Comparison of ENCODE assay signal across 15 cellular contexts in the genomic region with DNA sequence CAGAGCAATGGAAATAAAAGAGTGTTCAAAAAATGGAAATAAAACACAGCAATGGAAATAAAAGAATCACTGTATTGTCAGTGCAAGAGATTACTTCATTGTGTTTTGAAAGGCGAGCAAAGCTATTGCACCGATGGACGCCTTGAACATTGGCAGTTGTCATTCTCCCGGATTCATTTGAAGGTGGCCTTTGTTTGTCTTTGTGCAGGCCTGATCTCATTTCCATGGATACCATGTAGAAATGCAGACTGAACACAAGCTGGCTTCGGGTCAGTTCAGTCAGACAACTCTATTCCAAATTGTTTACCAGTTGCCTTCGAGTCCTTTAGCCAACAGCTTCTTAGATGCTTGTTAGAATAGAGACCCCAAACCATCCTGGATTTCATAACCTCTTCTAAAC. TPM values are rescaled to one million over a fixed set of nuclear protein-coding genes. Genes with fewer than 3 reads are reported as not detected.
DNase-seq lines count a peak whose midpoint lies in the region; ATAC-seq and TF ChIP-seq lines count a peak whose summit lies in the region.
"Had no signal": no experiment of that assay in that cellular context is flagged by ENCODE, and none has a peak within 500 bp of the region (broad histone marks: within the 10 kb centered on the region; RNA-seq: fewer than 3 reads in every experiment).

No MANE protein-coding gene starts in this region.

- H3K27me3 Mint-ChIP-seq in HFFc6 (ENCODE audit: insufficient read depth) = no peaks in the 10 kb centered on the region

- H3K4me1 Mint-ChIP-seq in HFFc6 (ENCODE audit: low read depth) = peaks cover 38% of the 10 kb centered on the region
- H3K4me1 Mint-ChIP-seq: stimulated activated memory B cell treated with anti-CD40 and anti-IgM and Interleukin-4, amounts not matched to agents 10 μg/mL and 1 μg/mL and 100 μg/mL, for 72 hours had no signal

- H3K27ac ChIP-seq in tibial nerve = peak overlapping the region; percentile 19 to 65 (median 58)

- 40 to 52% methylated on average over 6 of the region's 6 CpGs for WGBS in tibial nerve, 2 donors

- H3K9me3 Mint-ChIP-seq in HFFc6 = no peaks in the 10 kb centered on the region
- H3K9me3 Mint-ChIP-seq: stimulated activated memory B cell treated with anti-CD40 and anti-IgM and Interleukin-4, amounts not matched to agents 10 μg/mL and 1 μg/mL and 100 μg/mL, for 72 hours had no signal

- no peak for TF ChIP-seq POLR2A in tibial nerve (IDR thresholded peaks at IDR 0.05)

- TF ChIP-seq CTCF in tibial nerve (IDR thresholded peaks at IDR 0.05) = no peak
- TF ChIP-seq CTCF in HFFc6 (IDR thresholded peaks at IDR 0.05) = no peak

- peak in 1 of 2 donors; percentile 31 for TF ChIP-seq EP300 in tibial nerve (IDR thresholded peaks at IDR 0.05)

- no peak for ATAC-seq in GM18517 (IDR thresholded peaks at IDR 0.05; ENCODE audit: unreplicated experiment)
- ATAC-seq: gastroesophageal sphincter; stimulated activated memory B cell treated with anti-CD40 and anti-IgM and Interleukin-4, amounts not matched to agents 10 μg/mL and 1 μg/mL and 100 μg/mL, for 72 hours had no signal

- no peak overlapping the region; the same call in none of the 2 replicates for H3K27ac Mint-ChIP-seq in HFFc6
- H3K27ac Mint-ChIP-seq: stimulated activated memory B cell treated with anti-CD40 and anti-IgM and Interleukin-4, amounts not matched to agents 10 μg/mL and 1 μg/mL and 100 μg/mL, for 72 hours had no signal

- H3K27me3 ChIP-seq in tibial nerve = no peaks in the 10 kb centered on the region
- H3K27me3 ChIP-seq: gastroesophageal sphincter, MG63 had no signal

- no peaks in the 10 kb centered on the region for H3K36me3 ChIP-seq in tibial nerve
- H3K36me3 ChIP-seq: gastroesophageal sphincter, MG63 had no signal

- H3K36me3 Mint-ChIP-seq in HFFc6 (ENCODE audit: low read depth) = peaks cover 26% of the 10 kb centered on the region
- H3K36me3 Mint-ChIP-seq: stimulated activated memory B cell treated with anti-CD40 and anti-IgM and Interleukin-4, amounts not matched to agents 10 μg/mL and 1 μg/mL and 100 μg/mL, for 72 hours had no signal

- peak; percentile 11 for DNase-seq in NCI-H2227 (lab: John Stamatoyannopoulos, UW; ENCODE audit: unreplicated experiment)
- DNase-seq in NCI-H2227 treated with DMSO at 0.1 percent for 48 hours (lab: John Stamatoyannopoulos, UW) = no peak
- peak; percentile 62 for DNase-seq in dermis blood vessel endothelial cell
- DNase-seq in medulla oblongata (ENCODE audit: extremely low spot score) = peak; percentile 95
- no peak for DNase-seq in tibial nerve (ENCODE audit: low spot score in 2 of 2)
- no peak for DNase-seq in HFFc6
- no peak for DNase-seq in mucosa of gallbladder (ENCODE audit: low spot score)
- DNase-seq: activated CD4-positive, alpha-beta T cell treated with anti-CD3 and anti-CD28 coated beads for 48 hours; activated effector memory CD4-positive, alpha-beta T cell treated with Interleukin-2 at 50 U/mL for 16 hours; DMS 273 treated with DMSO at 0.1 percent for 48 hours; MG63; NCI-H524 treated with DMSO at 0.1 percent for 48 hours had no signal

- H3K9me3 ChIP-seq in tibial nerve = no peaks in the 10 kb centered on the region
- H3K9me3 ChIP-seq: gastroesophageal sphincter, MG63 had no signal

- no peak overlapping the region for H3K4me3 Mint-ChIP-seq in HFFc6
- H3K4me3 Mint-ChIP-seq: stimulated activated memory B cell treated with anti-CD40 and anti-IgM and Interleukin-4, amounts not matched to agents 10 μg/mL and 1 μg/mL and 100 μg/mL, for 72 hours had no signal

- H3K4me1 ChIP-seq in tibial nerve = peaks cover 0 to 15% (median 2%) of the 10 kb centered on the region in 4 donors

- H3K4me3 ChIP-seq in tibial nerve = no peak overlapping the region
- H3K4me3 ChIP-seq: gastroesophageal sphincter, MG63 had no signal

RNA-seq across cellular contexts. Expression of a gene that starts 8.3 kb away (rescaled TPM):
- total RNA-seq in dermis blood vessel endothelial cell = 44.9 and 90.6 TPM in 2 replicates
- total RNA-seq in tibial nerve = 1 to 10 TPM; 3.7 to 6.1 (median 5.4) TPM
- 10 to 100 TPM; 42.9 to 76.6 (median 50.5) TPM for total RNA-seq in HFFc6 (2021; fragmentation: NEBNext Ultra II Directional; extraction: Animal tissue kit (Norgen Biotek cat#: 25700))
- 13.0 TPM for total RNA-seq in mucosa of gallbladder

Comparison
In these comparisons a context has a peak if more than half of its experiments do, and no peak if none do; other contexts are left out.
1. DNase-seq: peak in NCI-H2227 (single experiment), dermis blood vessel endothelial cell (single experiment) and medulla oblongata (single experiment); none in NCI-H2227 treated with DMSO at 0.1 percent for 48 hours (single experiment), tibial nerve (0 of 2), HFFc6 (single experiment) and mucosa of gallbladder (single experiment).